ENCODE assay signal across 1 cellular context in the genomic region with DNA sequence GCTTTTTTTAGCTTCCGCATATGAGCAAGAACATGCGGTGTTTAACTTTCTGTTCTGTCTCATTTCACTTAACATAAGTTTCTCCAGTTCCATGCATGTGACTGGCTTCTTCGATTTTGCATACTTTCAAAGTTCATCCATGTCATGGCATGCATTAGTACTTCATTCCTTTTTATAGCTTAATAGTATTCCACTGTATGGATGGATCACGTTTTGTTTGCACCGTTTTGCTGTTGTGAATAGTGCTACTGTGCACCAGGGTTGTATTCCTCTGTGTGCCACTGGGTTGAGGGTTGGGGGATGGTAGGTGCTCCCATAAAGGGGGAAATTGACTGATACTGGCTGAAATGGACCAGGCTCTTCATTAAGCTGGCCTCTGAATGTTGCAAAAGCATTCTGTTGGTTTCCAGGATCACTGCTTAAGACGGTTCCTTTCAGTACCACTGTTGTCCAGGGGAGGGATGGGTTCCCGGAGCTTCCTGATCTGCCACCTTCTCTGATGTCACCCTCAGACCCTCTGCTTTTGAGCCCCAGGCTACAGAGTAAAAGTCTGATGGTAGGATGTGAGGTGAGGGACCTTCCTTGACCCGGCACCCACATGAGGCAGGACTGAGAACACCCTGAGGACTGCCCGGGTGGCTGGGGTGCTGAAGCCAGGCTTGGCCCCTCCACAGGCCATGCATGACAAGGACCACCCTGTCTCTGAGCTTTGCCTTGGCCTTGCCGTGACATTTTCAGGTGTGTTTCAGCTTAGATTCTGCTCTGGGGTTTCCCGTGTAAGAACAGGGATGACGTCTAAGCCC.
TF ChIP-seq lines count a peak whose summit lies in the region.

No MANE protein-coding gene starts in this region.

TF ChIP-seq in K562, 482 proteins besides CTCF, POLR2A, EP300 and RAD21 (continued from another document):
- TF ChIP-seq STAG1 (CRISPR knock-in tag; IDR thresholded peaks at IDR 0.05; ENCODE audit: borderline replicate concordance), result peak; percentile 69
- TF ChIP-seq MTF1 (CRISPR knock-in tag; IDR thresholded peaks at IDR 0.05; ENCODE audit: borderline replicate concordance), result no peak
- no peak for TF ChIP-seq ZFP1 (CRISPR knock-in tag; IDR thresholded peaks at IDR 0.05)
- 0 out of 2 replicates have a peak, but pooled peaks have one; percentile 17 for TF ChIP-seq E2F3 (CRISPR knock-in tag; IDR thresholded peaks at IDR 0.05)
- no peak for TF ChIP-seq XRCC4 (IDR thresholded peaks at IDR 0.05; ENCODE audit: extremely low read depth, insufficient read depth, insufficient read length)
- no peak for TF ChIP-seq ZNF695 (CRISPR knock-in tag; IDR thresholded peaks at IDR 0.05)
- TF ChIP-seq, protein P1, sequence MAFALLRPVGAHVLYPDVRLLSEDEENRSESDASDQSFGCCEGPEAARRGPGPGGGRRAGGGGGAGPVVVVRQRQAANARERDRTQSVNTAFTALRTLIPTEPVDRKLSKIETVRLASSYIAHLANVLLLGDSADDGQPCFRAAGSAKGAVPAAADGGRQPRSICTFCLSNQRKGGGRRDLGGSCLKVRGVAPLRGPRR (CRISPR knock-in tag; IDR thresholded peaks at IDR 0.05), result peak; percentile 39; the same call in 1 of the 2 replicates
